Comparison of ENCODE assay signal across 20 cellular contexts in genomic region chrX:138847930-138848329, GRCh38.
DNase-seq lines count a peak whose midpoint lies in the region; ATAC-seq and TF ChIP-seq lines count a peak whose summit lies in the region.
"Had no signal": no experiment of that assay in that cellular context is flagged by ENCODE, and none has a peak within 500 bp of the region (broad histone marks: within the 10 kb centered on the region; RNA-seq: fewer than 3 reads in every experiment).

No MANE protein-coding gene starts in this region.

- peak; percentile 61 for TF ChIP-seq CTCF in PC-9 (conservative IDR thresholded peaks at IDR 0.05)
- TF ChIP-seq CTCF in epithelial cell of proximal tubule (conservative IDR thresholded peaks at IDR 0.05; ENCODE audit: low read depth, low read length) = peak; percentile 53
- peak; percentile 37 for TF ChIP-seq CTCF in neural progenitor cell (IDR thresholded peaks at IDR 0.05)

- H3K4me2 ChIP-seq in PC-9 (no peak overlapping the region), neural progenitor cell (no peak overlapping the region)

- H3F3A ChIP-seq in PC-9 (ENCODE audit: insufficient read depth, low read depth) (no peaks in the 10 kb centered on the region), neural progenitor cell (ENCODE audit: low read depth) (peaks cover 4% of the 10 kb centered on the region)

- ATAC-seq in GM18870 (IDR thresholded peaks at IDR 0.05; ENCODE audit: unreplicated experiment) = no peak
- ATAC-seq: gastrocnemius medialis had no signal

- peak; percentile 25 for DNase-seq in DMS53 (lab: John Stamatoyannopoulos, UW)
- DNase-seq in DMS53 treated with DMSO at 0.1 percent for 48 hours (lab: John Stamatoyannopoulos, UW; ENCODE audit: unreplicated experiment) = no peak
- DNase-seq in PC-9 = peak in 1 of 2 experiments; percentile 3
- no peak for DNase-seq in epithelial cell of proximal tubule (ENCODE audit: low read depth)
- DNase-seq in neural progenitor cell (ENCODE audit: low spot score) = no peak
- no peak for DNase-seq in stimulated activated naive CD4-positive, alpha-beta T cell (lab: John Stamatoyannopoulos, UW)
- DNase-seq in putamen (ENCODE audit: low spot score) = no peak
- DNase-seq: 8988T; activated CD8-positive, alpha-beta memory T cell treated with anti-CD3 and anti-CD28 coated beads, Interleukin-2, amount 50 U/mL, for 4 hours; gastrocnemius medialis; MM.1S; NCI-H446 treated with DMSO at 0.1 percent for 48 hours; upper lobe of left lung; WERI-Rb-1 had no signal

- no peak overlapping the region for H3K9ac ChIP-seq in neural progenitor cell

- H3K9me3 ChIP-seq in PC-9 (ENCODE audit: insufficient read depth, low read depth) = no peaks in the 10 kb centered on the region
- no peaks in the 10 kb centered on the region for H3K9me3 ChIP-seq in neural progenitor cell (ENCODE audit: low read depth)
- H3K9me3 ChIP-seq: gastrocnemius medialis, neutrophil, SJSA1, upper lobe of left lung had no signal

- peaks cover 3% of the 10 kb centered on the region for H3K36me3 Mint-ChIP-seq in neural progenitor cell
- H3K36me3 Mint-ChIP-seq: activated naive CD8-positive, alpha-beta T cell had no signal

- no peak overlapping the region for H2AFZ ChIP-seq in PC-9
- H2AFZ ChIP-seq in neural progenitor cell (replicated peaks) = no peak overlapping the region

- POLR2A ChIA-PET in PC-9 (lab: Charles Lee; ENCODE audit: unreplicated experiment) = no interaction called here

- no peaks in the 10 kb centered on the region for H3K9me2 ChIP-seq in PC-9 (ENCODE audit: insufficient read depth)

- H3K27me3 ChIP-seq in PC-9 (ENCODE audit: insufficient read depth, low read depth) (no peaks in the 10 kb centered on the region), neural progenitor cell (no peaks in the 10 kb centered on the region)
- H3K27me3 ChIP-seq: gastrocnemius medialis, neutrophil, SJSA1, upper lobe of left lung had no signal

- H3K4me1 ChIP-seq in PC-9 (replicated peaks; ENCODE audit: insufficient read depth) (no peaks in the 10 kb centered on the region), neural progenitor cell (peaks cover 3% of the 10 kb centered on the region)
- H3K4me1 ChIP-seq: gastrocnemius medialis, SJSA1, upper lobe of left lung had no signal

- H3K4me1 Mint-ChIP-seq in neural progenitor cell = peaks cover 19% of the 10 kb centered on the region

- intact Hi-C loops in PC-9 (cut with micrococcal nuclease; ENCODE audit: unreplicated experiment) = loop anchor here (5.0 kb wide), 1 partner anchor 209 kb away; no protein-coding TSS in a partner anchor

- CTCF ChIA-PET in PC-9 (lab: Charles Lee) = no interaction called here

- no peaks in the 10 kb centered on the region for H3K9me3 Mint-ChIP-seq in neural progenitor cell

- H3K27ac ChIP-seq in PC-9 = no peak overlapping the region
- H3K27ac ChIP-seq in neural progenitor cell = no peak overlapping the region
- H3K27ac ChIP-seq: coronary artery, gastrocnemius medialis, HL-60, neutrophil, SJSA1, upper lobe of left lung, WERI-Rb-1 had no signal

- peaks cover 5% of the 10 kb centered on the region for H3K27me3 Mint-ChIP-seq in neural progenitor cell (ENCODE audit: insufficient read depth, low read depth)
- H3K27me3 Mint-ChIP-seq: activated naive CD8-positive, alpha-beta T cell had no signal

- no peak overlapping the region for H3K27ac Mint-ChIP-seq in neural progenitor cell
- H3K27ac Mint-ChIP-seq: activated naive CD8-positive, alpha-beta T cell had no signal

- no peak overlapping the region for H3K4me3 Mint-ChIP-seq in neural progenitor cell
- H3K4me3 Mint-ChIP-seq: activated naive CD8-positive, alpha-beta T cell had no signal

- BruUV-seq in PC-9 (replicated peaks; lab: Mats Ljungman, UMichigan) = no TSS peak

- H4K20me1 ChIP-seq in PC-9 (ENCODE audit: insufficient read depth) (no peaks in the 10 kb centered on the region; the same call in 1 of the 2 replicates), neural progenitor cell (ENCODE audit: low read depth) (no peaks in the 10 kb centered on the region)

- H3K36me3 ChIP-seq in PC-9 (ENCODE audit: low read depth) = no peaks in the 10 kb centered on the region
- H3K36me3 ChIP-seq in neural progenitor cell = no peaks in the 10 kb centered on the region
- H3K36me3 ChIP-seq: gastrocnemius medialis, neutrophil, SJSA1, upper lobe of left lung, WERI-Rb-1 had no signal

- H3K79me2 ChIP-seq in PC-9 (ENCODE audit: low read depth) (no peaks in the 10 kb centered on the region), neural progenitor cell (ENCODE audit: low read depth) (no peaks in the 10 kb centered on the region)

- H3K4me3 ChIP-seq in PC-9 (no peak overlapping the region), epithelial cell of proximal tubule (ENCODE audit: low read depth, low read length) (no peak overlapping the region), neural progenitor cell (no peak overlapping the region)
- H3K4me3 ChIP-seq: coronary artery, gastrocnemius medialis, SJSA1, upper lobe of left lung had no signal
